16 cellular contexts compared by ENCODE assay signal in genomic region chr6:167487706-167488664, GRCh38.
"Had no signal": no experiment of that assay in that cellular context is flagged by ENCODE, and none has a peak within 500 bp of the region (broad histone marks: within the 10 kb centered on the region; RNA-seq: fewer than 3 reads in every experiment).

No MANE protein-coding gene starts in this region.

- H3K27ac ChIP-seq: body of pancreas, epithelial cell of prostate, gastrocnemius medialis, ovary, skin epidermis had no signal

- ATAC-seq: activated CD8-positive, alpha-beta T cell treated with anti-CD3 and anti-CD28 coated beads for 36 hours; body of pancreas; effector memory CD8-positive, alpha-beta T cell; gastrocnemius medialis; left ventricle myocardium superior had no signal

- H3K4me1 ChIP-seq: body of pancreas, gastrocnemius medialis had no signal

- H3K4me3 ChIP-seq: body of pancreas, gastrocnemius medialis, ovary, skin epidermis had no signal

- DNase-seq: activated CD4-positive, alpha-beta T cell treated with anti-CD3 and anti-CD28 coated beads for 1 hour; activated CD8-positive, alpha-beta memory T cell treated with anti-CD3 and anti-CD28 coated beads, Interleukin-2, amount 50 U/mL, for 4 hours; activated CD8-positive, alpha-beta T cell treated with anti-CD3 and anti-CD28 coated beads for 36 hours; body of pancreas; effector memory CD8-positive, alpha-beta T cell; gastrocnemius medialis; kidney; left ventricle myocardium superior; mesenchymal stem cell; nephron progenitor cell; ovary; retina; stimulated activated CD4-positive, alpha-beta T cell treated with anti-CD3 and anti-CD28 coated beads, Interleukin-4, amount 100 ng/mL, for 4 hours; T-helper 9 cell had no signal

- H3K27me3 ChIP-seq: body of pancreas, ovary had no signal

- H3K36me3 ChIP-seq: gastrocnemius medialis, ovary had no signal

- FAIRE-seq: kidney had no signal

- H3K9me3 ChIP-seq: body of pancreas, gastrocnemius medialis, ovary had no signal
